In the genomic region with DNA sequence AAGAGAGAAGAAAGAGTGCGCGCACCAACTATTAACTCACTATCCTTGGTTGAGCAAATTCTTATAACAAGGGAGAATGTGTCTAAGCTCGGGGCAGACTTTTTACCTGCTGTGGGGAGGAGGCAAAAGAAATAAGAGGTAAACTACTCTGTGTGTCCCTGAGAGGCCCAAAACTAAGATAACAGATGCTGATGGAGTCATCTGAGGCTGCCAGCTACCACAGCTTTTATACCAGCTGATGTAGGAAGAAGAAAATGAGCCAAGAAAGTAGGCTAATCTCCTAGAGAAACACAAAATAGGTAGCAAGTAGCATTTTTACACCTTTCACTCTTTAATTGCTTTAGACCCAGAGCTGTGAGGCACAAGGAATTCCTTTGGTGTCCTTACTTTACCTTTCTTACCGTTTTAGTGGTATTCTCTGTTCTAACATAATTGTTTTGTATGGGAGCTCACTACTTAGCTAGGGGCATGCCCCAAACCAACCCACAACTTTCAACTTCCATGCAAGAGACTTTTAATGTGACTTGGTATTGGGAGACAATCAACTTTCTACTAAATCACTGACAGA, we compare ENCODE assay signal across 13 cellular contexts. TPM values are rescaled to one million over a fixed set of nuclear protein-coding genes. Genes with fewer than 3 reads are reported as not detected.
DNase-seq lines count a peak whose midpoint lies in the region; ATAC-seq, FAIRE-seq and TF ChIP-seq lines count a peak whose summit lies in the region.
"Had no signal": no experiment of that assay in that cellular context is flagged by ENCODE, and none has a peak within 500 bp of the region (broad histone marks: within the 10 kb centered on the region; RNA-seq: fewer than 3 reads in every experiment).

No MANE protein-coding gene starts in this region.

- H3K36me3 Mint-ChIP-seq in CD8-positive, alpha-beta memory T cell, result no peaks in the 10 kb centered on the region
- H3K36me3 Mint-ChIP-seq in brain (no peaks in the 10 kb centered on the region), nephron progenitor cell (ENCODE audit: low read depth) (no peaks in the 10 kb centered on the region)

- no peak overlapping the region for H3K4me3 ChIP-seq in CD8-positive, alpha-beta memory T cell (ENCODE audit: low read length)
- H3K4me3 ChIP-seq: HAP-1 had no signal

- peaks cover 7% of the 10 kb centered on the region for H3K4me1 ChIP-seq in CD8-positive, alpha-beta memory T cell (ENCODE audit: insufficient read depth, low read length)

- H3K27me3 Mint-ChIP-seq in CD8-positive, alpha-beta memory T cell, result no peaks in the 10 kb centered on the region
- H3K27me3 Mint-ChIP-seq in brain (peaks cover 1% of the 10 kb centered on the region), nephron progenitor cell (ENCODE audit: low read depth, poor library complexity) (no peaks in the 10 kb centered on the region)

- no peak for ATAC-seq in GM21619 (IDR thresholded peaks at IDR 0.05; ENCODE audit: unreplicated experiment)

- H3K9me3 ChIP-seq in CD8-positive, alpha-beta memory T cell (ENCODE audit: low read length), result no peaks in the 10 kb centered on the region
- H3K9me3 ChIP-seq: HAP-1 had no signal

- no peak for DNase-seq in CD8-positive, alpha-beta memory T cell
- peak; percentile 65 for DNase-seq in NCI-H2171 (lab: John Stamatoyannopoulos, UW)
- no peak for DNase-seq in nephron progenitor cell
- no peak for DNase-seq in GM12891 (ENCODE audit: insufficient read length, low spot score)
- DNase-seq in HTR-8/SVneo (ENCODE audit: insufficient read length, low spot score), result no peak
- no peak for DNase-seq in stimulated activated CD4-positive, alpha-beta T cell treated with anti-CD3 and anti-CD28 coated beads, Interleukin-2, amount 100 ng/mL, for 48 hours
- DNase-seq: DMS53; effector CD8-positive, alpha-beta T cell; SW 1271 had no signal

- H3K27me3 ChIP-seq in CD8-positive, alpha-beta memory T cell (ENCODE audit: insufficient read depth, low read length, poor library complexity, severe bottlenecking), result no peaks in the 10 kb centered on the region

- H3K4me1 Mint-ChIP-seq in CD8-positive, alpha-beta memory T cell, result peaks cover 22 to 28% (median 22%) of the 10 kb centered on the region in 3 donors
- H3K4me1 Mint-ChIP-seq in brain (peaks cover 59% of the 10 kb centered on the region), nephron progenitor cell (peaks cover 53% of the 10 kb centered on the region)

- H3K36me3 ChIP-seq in CD8-positive, alpha-beta memory T cell (ENCODE audit: insufficient read depth, low read length), result no peaks in the 10 kb centered on the region
- H3K36me3 ChIP-seq: HAP-1 had no signal

- no peak overlapping the region for H3K27ac ChIP-seq in CD8-positive, alpha-beta memory T cell (ENCODE audit: low read depth, low read length)
- H3K27ac ChIP-seq: HL-60 had no signal

- CTCF ChIA-PET in CD8-positive, alpha-beta memory T cell (lab: Charles Lee), result interaction anchor here (0.7 kb wide), 1 partner anchor 469 kb away, joined by 3 read pairs; no protein-coding TSS in a partner anchor

- FAIRE-seq in GM12891 (lab: Jason Lieb, UNC) (no peak), HTR-8/SVneo (lab: Jason Lieb, UNC) (no peak)

- POLR2A ChIA-PET in CD8-positive, alpha-beta memory T cell (lab: Charles Lee), result no interaction called here

- H3K9me3 Mint-ChIP-seq in CD8-positive, alpha-beta memory T cell, result no peaks in the 10 kb centered on the region
- H3K9me3 Mint-ChIP-seq in brain, result peaks cover 0 to 5% (median 0%) of the 10 kb centered on the region in 5 experiments
- H3K9me3 Mint-ChIP-seq in nephron progenitor cell, result no peaks in the 10 kb centered on the region

- no peak for TF ChIP-seq POLR2A in GM12891 (IDR thresholded peaks at IDR 0.05; ENCODE audit: low read depth, low read length)

- no peak overlapping the region for H3K4me3 Mint-ChIP-seq in CD8-positive, alpha-beta memory T cell
- H3K4me3 Mint-ChIP-seq in brain (peak overlapping the region; percentile 33 to 65 (median 59)), nephron progenitor cell (no peak overlapping the region)

- H3K27ac Mint-ChIP-seq in CD8-positive, alpha-beta memory T cell, result peak overlapping the region in 5 of 8 donors; percentile 32 to 69 (median 62)
- H3K27ac Mint-ChIP-seq in brain, result peak overlapping the region; percentile 74 to 93 (median 91)
- H3K27ac Mint-ChIP-seq in nephron progenitor cell, result peak overlapping the region; percentile 63

- no peak for TF ChIP-seq CTCF in brain (conservative IDR thresholded peaks at IDR 0.05)
- no peak for TF ChIP-seq CTCF in nephron progenitor cell (IDR thresholded peaks at IDR 0.05)

TF ChIP-seq in GM12891, 5 proteins besides CTCF, POLR2A, EP300 and RAD21:
- no peak for TF ChIP-seq TAF1 (IDR thresholded peaks at IDR 0.05; ENCODE audit: low read depth, low read length)
- no peak for TF ChIP-seq PAX5 (IDR thresholded peaks at IDR 0.05; ENCODE audit: insufficient read depth, low read length, severe bottlenecking)
- no peak for TF ChIP-seq POU2F2 (IDR thresholded peaks at IDR 0.05; ENCODE audit: low read depth, low read length)
- TF ChIP-seq SPI1 (IDR thresholded peaks at IDR 0.05; ENCODE audit: low read depth, low read length), result no peak
- TF ChIP-seq POLR2AphosphoS5 (IDR thresholded peaks at IDR 0.05; ENCODE audit: low read depth, low read length), result no peak
TF ChIP-seq in GM12891: peak in this region for 0.

RNA-seq across cellular contexts. Expression of a gene that starts 27.8 kb away (rescaled TPM):
- total RNA-seq in CD8-positive, alpha-beta memory T cell, result 10 to 100 TPM; 93.7 to 99.1 TPM
- 253 TPM for polyA plus RNA-seq in CD8-positive, alpha-beta memory T cell
- 102 TPM for polyA plus RNA-seq in brain (ENCODE audit: insufficient read depth, low read depth, low replicate concordance)
- polyA plus RNA-seq in GM12891 (2012; ENCODE audit: low read depth, missing spikeins), result 8.5 TPM

Comparison
In these comparisons a context has a peak if more than half of its experiments do, and no peak if none do; other contexts are left out.
1. H3K4me3 Mint-ChIP-seq: peak in brain (5 of 5); none in CD8-positive, alpha-beta memory T cell (0 of 7) and nephron progenitor cell (single experiment).
2. Peak in every context shown above with its lines, with median percentiles within 50 percentile points of each other: H3K27ac Mint-ChIP-seq.